In genomic region chr17:81111066-81111465, GRCh38 we compare ENCODE assay signal across 1 cellular context.
TF ChIP-seq lines count a peak whose summit lies in the region.

No MANE protein-coding gene starts in this region.

TF ChIP-seq in H1, 55 proteins besides CTCF, POLR2A, EP300 and RAD21:
- TF ChIP-seq SRF (IDR thresholded peaks at IDR 0.05; ENCODE audit: low read depth, low read length) = no peak
- no peak for TF ChIP-seq RFX5 (IDR thresholded peaks at IDR 0.05; ENCODE audit: borderline replicate concordance, low read depth, low read length)
- no peak for TF ChIP-seq CEBPB (IDR thresholded peaks at IDR 0.05; ENCODE audit: low read depth, low read length)
- no peak for TF ChIP-seq TCF12 (IDR thresholded peaks at IDR 0.05; ENCODE audit: low read depth, low read length)
- no peak for TF ChIP-seq POLR2AphosphoS5 (IDR thresholded peaks at IDR 0.05; ENCODE audit: low read depth, low read length)
- TF ChIP-seq KDM4A (IDR thresholded peaks at IDR 0.05; ENCODE audit: low read depth, low read length, severe bottlenecking) = no peak
- no peak for TF ChIP-seq RXRA (IDR thresholded peaks at IDR 0.05; ENCODE audit: insufficient read depth, low read depth, low read length)
- TF ChIP-seq USF2 (IDR thresholded peaks at IDR 0.05; ENCODE audit: low read length) = no peak
- TF ChIP-seq MAX (IDR thresholded peaks at IDR 0.05) = no peak
- TF ChIP-seq SUZ12 (IDR thresholded peaks at IDR 0.05; ENCODE audit: low read length) = no peak
TF ChIP-seq in H1: peak in this region for 0.
